8 cellular contexts compared by ENCODE assay signal in the genomic region with DNA sequence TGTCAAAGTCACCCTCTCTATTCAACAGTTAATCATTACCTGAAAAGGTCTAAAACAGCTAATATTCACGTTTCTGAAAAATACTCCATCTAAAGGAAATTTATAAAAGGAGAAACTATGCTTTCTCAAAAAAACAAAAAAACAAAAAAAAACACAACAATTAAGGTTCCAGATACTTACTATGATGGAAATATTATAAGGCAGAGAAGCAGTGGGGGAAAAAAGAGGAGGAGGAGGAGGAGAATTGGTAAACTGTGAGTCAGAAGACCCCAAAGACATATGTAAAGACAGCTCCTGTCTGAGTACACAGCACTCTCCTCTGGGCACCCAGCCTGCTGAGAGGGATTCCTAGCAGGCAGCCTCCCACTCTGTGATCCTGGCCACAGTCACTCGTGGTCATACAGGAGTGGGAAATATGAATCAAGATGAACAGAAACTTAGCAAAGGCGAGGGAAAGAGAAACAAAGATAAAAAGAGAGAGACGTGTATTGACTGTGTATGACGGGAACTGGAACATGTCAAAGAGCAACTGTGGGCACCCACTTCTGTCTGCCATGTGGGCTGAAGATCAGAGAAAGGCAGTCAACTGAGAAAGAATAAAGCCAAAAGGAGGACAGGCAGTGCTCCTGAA. TPM values are rescaled to one million over a fixed set of nuclear protein-coding genes. Genes with fewer than 3 reads are reported as not detected.
DNase-seq lines count a peak whose midpoint lies in the region; ATAC-seq and TF ChIP-seq lines count a peak whose summit lies in the region.

No MANE protein-coding gene starts in this region.

- ATAC-seq in GM18909 (IDR thresholded peaks at IDR 0.05; ENCODE audit: poor library complexity, unreplicated experiment) (peak; percentile 65), HG03066 (IDR thresholded peaks at IDR 0.05; ENCODE audit: low read depth, unreplicated experiment) (peak; percentile 59), PC-3 (no peak)

- H3K9me3 ChIP-seq in PC-3 (ENCODE audit: low read length) = no peaks in the 10 kb centered on the region

- no peak overlapping the region for H3K4me2 ChIP-seq in PC-3 (ENCODE audit: low read length)

- POLR2A ChIA-PET in PC-3 (lab: Charles Lee; ENCODE audit: unreplicated experiment) = no interaction called here

- H3K36me3 Mint-ChIP-seq in activated T-helper 2 cell treated with anti-CD3 and anti-CD28 coated beads, Interferon-gamma antibody, Interleukin-2, Interleukin-4, amounts not matched to agents 10 μg/mL and 5 μg/mL and 100 μg/mL, durations not matched to agents 14 hours and 24 hours and 36 hours (ENCODE audit: low read depth) = peaks cover 32% of the 10 kb centered on the region
- H3K36me3 Mint-ChIP-seq in Calu3 (ENCODE audit: insufficient read depth, unreplicated experiment) = no peaks in the 10 kb centered on the region

- H3K9me2 ChIP-seq in PC-3 (replicated peaks; ENCODE audit: low read length) = no peaks in the 10 kb centered on the region

- H3K4me1 ChIP-seq in PC-3 (ENCODE audit: insufficient read depth, low read length) = no peaks in the 10 kb centered on the region

- H4K20me1 ChIP-seq in PC-3 (ENCODE audit: low read length) = no peaks in the 10 kb centered on the region

- H3K4me3 ChIP-seq in PC-3 (ENCODE audit: low read length) = no peak overlapping the region

- H3K27ac Mint-ChIP-seq in activated T-helper 2 cell treated with anti-CD3 and anti-CD28 coated beads, Interferon-gamma antibody, Interleukin-2, Interleukin-4, amounts not matched to agents 10 μg/mL and 5 μg/mL and 100 μg/mL, durations not matched to agents 14 hours and 24 hours and 36 hours = peak overlapping the region; percentile 83
- H3K27ac Mint-ChIP-seq in Calu3 (ENCODE audit: unreplicated experiment) = no peak overlapping the region

- no peaks in the 10 kb centered on the region for H3K27me3 Mint-ChIP-seq in activated T-helper 2 cell treated with anti-CD3 and anti-CD28 coated beads, Interferon-gamma antibody, Interleukin-2, Interleukin-4, amounts not matched to agents 10 μg/mL and 5 μg/mL and 100 μg/mL, durations not matched to agents 14 hours and 24 hours and 36 hours (ENCODE audit: low read depth)
- no peaks in the 10 kb centered on the region for H3K27me3 Mint-ChIP-seq in Calu3 (ENCODE audit: unreplicated experiment)

- H3K9me3 Mint-ChIP-seq in activated T-helper 2 cell treated with anti-CD3 and anti-CD28 coated beads, Interferon-gamma antibody, Interleukin-2, Interleukin-4, amounts not matched to agents 10 μg/mL and 5 μg/mL and 100 μg/mL, durations not matched to agents 14 hours and 24 hours and 36 hours = no peaks in the 10 kb centered on the region
- no peaks in the 10 kb centered on the region for H3K9me3 Mint-ChIP-seq in Calu3 (ENCODE audit: low read depth, unreplicated experiment)

- CTCF ChIA-PET in PC-3 (lab: Charles Lee) = no interaction called here
- CTCF ChIA-PET in Calu3 (lab: Charles Lee) = interaction anchor here (0.9 kb wide), 1 partner anchor 58 kb away, joined by 4 read pairs; no protein-coding TSS in a partner anchor

- intact Hi-C loops in activated T-helper 2 cell treated with anti-CD3 and anti-CD28 coated beads, Interferon-gamma antibody, Interleukin-2, Interleukin-4, amounts not matched to agents 10 μg/mL and 5 μg/mL and 100 μg/mL, durations not matched to agents 14 hours and 24 hours and 36 hours (cut with micrococcal nuclease) = loop anchor here (1.0 to 5.0 kb wide), 3 partner anchors 9 to 38 kb away; a partner anchor contains a TSS
- intact Hi-C loops in PC-3 (cut with micrococcal nuclease) = no loop called here
- intact Hi-C loops in Calu3 (cut with micrococcal nuclease; ENCODE audit: unreplicated experiment) = no loop called here

- H3K36me3 ChIP-seq in PC-3 (ENCODE audit: low read depth, low read length) = no peaks in the 10 kb centered on the region

- no peak for TF ChIP-seq CTCF in PC-3 (conservative IDR thresholded peaks at IDR 0.05; ENCODE audit: low read depth, low read length)
- no peak for TF ChIP-seq CTCF in Calu3 (IDR thresholded peaks at IDR 0.05; ENCODE audit: unreplicated experiment)

- peaks cover 30% of the 10 kb centered on the region for H3K79me2 ChIP-seq in PC-3 (ENCODE audit: low read length)

- no peaks in the 10 kb centered on the region for H3F3A ChIP-seq in PC-3 (ENCODE audit: low read length, unreplicated experiment)

- no TSS peak for BruUV-seq in PC-3 (replicated peaks; lab: Mats Ljungman, UMichigan)
- no TSS peak for BruUV-seq in Calu3 (replicated peaks; lab: Mats Ljungman, UMichigan)

- H3K9ac ChIP-seq in PC-3 (ENCODE audit: low read length) = no peak overlapping the region

- no peak overlapping the region for H3K27ac ChIP-seq in PC-3 (ENCODE audit: low read length)

- no peak for DNase-seq in activated T-helper 2 cell treated with anti-CD3 and anti-CD28 coated beads, Interferon-gamma antibody, Interleukin-2, Interleukin-4, amounts not matched to agents 10 μg/mL and 5 μg/mL and 100 μg/mL, durations not matched to agents 14 hours and 24 hours and 36 hours (ENCODE audit: low spot score)
- peak; percentile 54 for DNase-seq in stimulated activated CD4-positive, alpha-beta T cell treated with anti-CD3 and anti-CD28 coated beads, Interleukin-4, amount 100 ng/mL, for 24 hours
- DNase-seq in PC-3 (no peak), dermis blood vessel endothelial cell (no peak), NCI-H524 (lab: John Stamatoyannopoulos, UW) (no peak), Calu3 (no peak)

- peak overlapping the region; percentile 64 for H3K4me3 Mint-ChIP-seq in activated T-helper 2 cell treated with anti-CD3 and anti-CD28 coated beads, Interferon-gamma antibody, Interleukin-2, Interleukin-4, amounts not matched to agents 10 μg/mL and 5 μg/mL and 100 μg/mL, durations not matched to agents 14 hours and 24 hours and 36 hours (ENCODE audit: low read depth)
- H3K4me3 Mint-ChIP-seq in Calu3 (ENCODE audit: low read depth, unreplicated experiment) = no peak overlapping the region

- peaks cover 35% of the 10 kb centered on the region for H3K4me1 Mint-ChIP-seq in activated T-helper 2 cell treated with anti-CD3 and anti-CD28 coated beads, Interferon-gamma antibody, Interleukin-2, Interleukin-4, amounts not matched to agents 10 μg/mL and 5 μg/mL and 100 μg/mL, durations not matched to agents 14 hours and 24 hours and 36 hours (ENCODE audit: low read depth)
- H3K4me1 Mint-ChIP-seq in Calu3 (ENCODE audit: low read depth, unreplicated experiment) = peaks cover 7% of the 10 kb centered on the region

- H3K27me3 ChIP-seq in PC-3 (ENCODE audit: low read length) = no peaks in the 10 kb centered on the region

- no peak overlapping the region for H2AFZ ChIP-seq in PC-3 (ENCODE audit: low read length)

RNA-seq across cellular contexts. Expression of a gene that starts 12.5 kb away (rescaled TPM):
- 10.3 and 11.3 TPM in 2 replicates for total RNA-seq in activated T-helper 2 cell treated with anti-CD3 and anti-CD28 coated beads, Interferon-gamma antibody, Interleukin-2, Interleukin-4, amounts not matched to agents 10 μg/mL and 5 μg/mL and 100 μg/mL, durations not matched to agents 14 hours and 24 hours and 36 hours
- total RNA-seq in PC-3 (2014; rRNA removed) = 7.3 and 8.5 TPM in 2 replicates
- total RNA-seq in dermis blood vessel endothelial cell = 9.4 and 10.0 TPM in 2 replicates
- total RNA-seq in Calu3 (2022) = 4.0 and 4.7 TPM in 2 replicates

RNA-seq across cellular contexts. Expression of a gene that starts 40.3 kb away (rescaled TPM):
- total RNA-seq in activated T-helper 2 cell treated with anti-CD3 and anti-CD28 coated beads, Interferon-gamma antibody, Interleukin-2, Interleukin-4, amounts not matched to agents 10 μg/mL and 5 μg/mL and 100 μg/mL, durations not matched to agents 14 hours and 24 hours and 36 hours = 188 and 189 TPM in 2 replicates
- total RNA-seq in PC-3 (2014; rRNA removed) (178 and 201 TPM in 2 replicates), dermis blood vessel endothelial cell (222 and 303 TPM in 2 replicates), Calu3 (2022) (255 and 277 TPM in 2 replicates)
